Comparison of ENCODE assay signal across 8 cellular contexts in genomic region chr9:134068742-134069535, GRCh38. TPM values are rescaled to one million over a fixed set of nuclear protein-coding genes. Genes with fewer than 3 reads are reported as not detected.
DNase-seq lines count a peak whose midpoint lies in the region; ATAC-seq and TF ChIP-seq lines count a peak whose summit lies in the region.

No MANE protein-coding gene starts in this region.

- H3K27ac ChIP-seq in VCaP = peak overlapping the region; percentile 100
- peak overlapping the region; percentile 100 for H3K27ac ChIP-seq in left ventricle myocardium inferior (replicated peaks)

- no peak for ATAC-seq in GM18907 (IDR thresholded peaks at IDR 0.05; ENCODE audit: unreplicated experiment)

- TF ChIP-seq CTCF in VCaP (conservative IDR thresholded peaks at IDR 0.05) (no peak), left ventricle myocardium inferior (IDR thresholded peaks at IDR 0.05; ENCODE audit: borderline replicate concordance) (no peak)

- peak overlapping the region; percentile 83 for H3K4me3 Mint-ChIP-seq in T-helper 1 cell treated with Interleukin-12 subunit alpha and Interleukin-12 subunit beta and Interleukin-4 antibody, amounts not matched to agents 30 μg/mL and 1 μg/mL, for 36 hours

- intact Hi-C loops in left ventricle myocardium inferior (cut with micrococcal nuclease) = no loop called here

- H3K27me3 ChIP-seq in left ventricle myocardium inferior (ENCODE audit: low read depth) = no peaks in the 10 kb centered on the region
- peaks cover 30% of the 10 kb centered on the region for H3K27me3 ChIP-seq in skeletal muscle satellite cell (ENCODE audit: control insufficient read depth, insufficient read depth, low read length)

- H3K4me1 Mint-ChIP-seq in T-helper 1 cell treated with Interleukin-12 subunit alpha and Interleukin-12 subunit beta and Interleukin-4 antibody, amounts not matched to agents 30 μg/mL and 1 μg/mL, for 36 hours (ENCODE audit: low read depth) = peaks cover 23% of the 10 kb centered on the region

- H3K4me2 ChIP-seq in skeletal muscle satellite cell (ENCODE audit: low read length) = peak overlapping the region; percentile 99

- H3K36me3 ChIP-seq in left ventricle myocardium inferior (no peaks in the 10 kb centered on the region), skeletal muscle satellite cell (ENCODE audit: insufficient read depth, low read length) (peaks cover under 1% of the 10 kb centered on the region)

- H3K36me3 Mint-ChIP-seq in T-helper 1 cell treated with Interleukin-12 subunit alpha and Interleukin-12 subunit beta and Interleukin-4 antibody, amounts not matched to agents 30 μg/mL and 1 μg/mL, for 36 hours (ENCODE audit: low read depth) = peaks cover 4% of the 10 kb centered on the region

- DNase-seq in T-helper 1 cell = no peak
- peak; percentile 16 for DNase-seq in left ventricle myocardium inferior
- no peak for DNase-seq in NCI-H2196 (lab: John Stamatoyannopoulos, UW; ENCODE audit: unreplicated experiment)
- no peak for DNase-seq in SW 1271 (lab: John Stamatoyannopoulos, UW)

- H3K9ac ChIP-seq in skeletal muscle satellite cell (ENCODE audit: low read depth, low read length) = peak overlapping the region; percentile 87

- H3K4me1 ChIP-seq in left ventricle myocardium inferior (peaks cover 32% of the 10 kb centered on the region), skeletal muscle satellite cell (ENCODE audit: control insufficient read depth, insufficient read depth, low read length) (peaks cover 16% of the 10 kb centered on the region)

- H3K27ac Mint-ChIP-seq in T-helper 1 cell treated with Interleukin-12 subunit alpha and Interleukin-12 subunit beta and Interleukin-4 antibody, amounts not matched to agents 30 μg/mL and 1 μg/mL, for 36 hours = peak overlapping the region; percentile 92

- peaks cover 21% of the 10 kb centered on the region for H3K27me3 Mint-ChIP-seq in T-helper 1 cell treated with Interleukin-12 subunit alpha and Interleukin-12 subunit beta and Interleukin-4 antibody, amounts not matched to agents 30 μg/mL and 1 μg/mL, for 36 hours (ENCODE audit: low read depth)

- H3K9me3 ChIP-seq in left ventricle myocardium inferior (replicated peaks) (no peaks in the 10 kb centered on the region), skeletal muscle satellite cell (replicated peaks; ENCODE audit: low read length) (no peaks in the 10 kb centered on the region)

- no peaks in the 10 kb centered on the region for H3K9me3 Mint-ChIP-seq in T-helper 1 cell treated with Interleukin-12 subunit alpha and Interleukin-12 subunit beta and Interleukin-4 antibody, amounts not matched to agents 30 μg/mL and 1 μg/mL, for 36 hours

- H3K4me3 ChIP-seq in left ventricle myocardium inferior (peak overlapping the region; percentile 88), skeletal muscle satellite cell (ENCODE audit: low read length) (peak overlapping the region; percentile 96)

RNA-seq across cellular contexts. Expression of gene BRD3, which starts 1.1 kb away (rescaled TPM):
- total RNA-seq in left ventricle myocardium inferior = 24.7 TPM
- total RNA-seq in skeletal muscle satellite cell (2012; rRNA removed) = 3.0 and 3.9 TPM in 2 replicates

RNA-seq across cellular contexts. Expression of gene BRD3OS, which starts 43.7 kb away (rescaled TPM):
- total RNA-seq in left ventricle myocardium inferior = 5.7 TPM
- 17.3 and 19.5 TPM in 2 replicates for total RNA-seq in skeletal muscle satellite cell (2012; rRNA removed)
